1 cellular context compared by ENCODE assay signal in the genomic region with DNA sequence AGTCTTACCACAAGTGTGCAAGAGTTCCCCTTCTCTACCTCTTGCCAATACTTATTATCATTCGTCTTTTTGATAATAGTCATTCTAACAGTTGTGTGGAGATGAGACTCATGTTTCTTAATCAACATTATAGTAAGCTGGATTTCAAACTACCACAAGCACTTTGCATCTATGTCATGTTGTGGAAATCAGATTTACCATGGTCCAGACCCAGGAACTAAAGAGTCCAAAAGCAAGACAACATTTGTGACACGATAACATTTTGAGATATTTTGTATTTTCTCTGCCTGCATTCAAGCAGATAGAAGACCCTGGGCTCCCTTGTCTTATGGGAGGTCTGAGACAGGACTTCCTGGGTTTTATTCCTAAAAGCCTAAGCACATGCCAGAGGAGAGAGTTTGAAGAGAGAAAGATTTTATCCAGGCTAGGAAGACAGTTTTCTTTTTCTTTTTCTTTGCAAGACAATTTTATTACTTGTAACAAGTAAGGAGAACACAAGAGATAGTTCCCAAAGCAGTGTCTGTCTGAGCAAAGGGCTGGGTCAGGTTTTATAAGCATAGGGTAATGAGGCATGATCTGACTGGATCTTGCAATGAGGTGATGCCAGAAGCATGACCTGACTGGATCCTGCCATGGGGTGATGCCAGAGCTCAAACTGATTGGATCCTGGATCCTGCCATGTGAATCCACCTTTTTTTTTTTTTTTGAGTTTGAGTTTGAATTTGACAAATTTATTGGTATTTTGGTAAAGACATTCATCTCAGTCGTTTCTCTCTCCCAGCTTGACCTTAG.
TF ChIP-seq lines count a peak whose summit lies in the region.

No MANE protein-coding gene starts in this region.

TF ChIP-seq in K562, 482 proteins besides CTCF, POLR2A, EP300 and RAD21 (continued from another document and continues in another):
- TF ChIP-seq PBX2 (CRISPR knock-in tag; IDR thresholded peaks at IDR 0.05; ENCODE audit: low read depth) (no peak), PBX2 (tag; conservative IDR thresholded peaks at IDR 0.05; ENCODE audit: low read depth) (no peak), CREBBP (IDR thresholded peaks at IDR 0.05; ENCODE audit: low read depth, low read length) (no peak), ZNF695 (CRISPR knock-in tag; IDR thresholded peaks at IDR 0.05) (peak; percentile 5; the same call in 1 of the 2 replicates), DPF2 (IDR thresholded peaks at IDR 0.05) (no peak), STAG1 (CRISPR knock-in tag; IDR thresholded peaks at IDR 0.05; ENCODE audit: borderline replicate concordance) (no peak), PHB2 (IDR thresholded peaks at IDR 0.05; ENCODE audit: low read depth) (no peak), TBP (optimal IDR thresholded peaks at IDR 0.05; ENCODE audit: low read depth, low read length) (no peak), HNRNPH1 (optimal IDR thresholded peaks at IDR 0.05; ENCODE audit: low read depth, low read length) (no peak), STAT5B (CRISPR knock-in tag; IDR thresholded peaks at IDR 0.05) (no peak), GABPA (tag; conservative IDR thresholded peaks at IDR 0.05; ENCODE audit: low read depth) (no peak), MITF (IDR thresholded peaks at IDR 0.05) (no peak), DNMT1 (IDR thresholded peaks at IDR 0.05) (no peak), ERF (CRISPR knock-in tag; IDR thresholded peaks at IDR 0.05) (peak; percentile 77; the same call in 1 of the 2 replicates), FIP1L1 (IDR thresholded peaks at IDR 0.05; ENCODE audit: low read depth, low read length, poor library complexity, severe bottlenecking) (no peak), ZNF174 (CRISPR knock-in tag; IDR thresholded peaks at IDR 0.05) (no peak), TFAM (CRISPR knock-in tag; conservative IDR thresholded peaks at IDR 0.05) (no peak), TRIM28 (IDR thresholded peaks at IDR 0.05) (no peak), TFE3 (CRISPR knock-in tag; IDR thresholded peaks at IDR 0.05) (no peak), POLR2H (tag; IDR thresholded peaks at IDR 0.05; ENCODE audit: low read depth) (peak; percentile 98), ATF7 (IDR thresholded peaks at IDR 0.05) (no peak), TOE1 (IDR thresholded peaks at IDR 0.05; ENCODE audit: borderline replicate concordance) (no peak), TOE1 (CRISPR knock-in tag; IDR thresholded peaks at IDR 0.05; ENCODE audit: borderline replicate concordance, low read depth) (no peak), PTBP1 (IDR thresholded peaks at IDR 0.05; ENCODE audit: low read depth, low read length) (no peak), ELF4 (CRISPR knock-in tag; IDR thresholded peaks at IDR 0.05) (peak; percentile 90), POLR2AphosphoS5 (IDR thresholded peaks at IDR 0.05; ENCODE audit: control insufficient read depth, insufficient read depth, low read depth, low read length) (peak; percentile 59; the same call in 1 of the 2 replicates), ZNF197 (CRISPR knock-in tag; IDR thresholded peaks at IDR 0.05; ENCODE audit: low read depth) (0 out of 2 replicates have a peak, but pooled peaks have one; percentile 33), FOXK2 (conservative IDR thresholded peaks at IDR 0.05 in 1 of 2, IDR thresholded peaks at IDR 0.05 in 1 of 2; ENCODE audit: low read depth in 2 of 2) (no peak), ZNF445 (CRISPR knock-in tag; IDR thresholded peaks at IDR 0.05; ENCODE audit: low read depth) (peak; percentile 93), PTRF (tag; IDR thresholded peaks at IDR 0.05) (no peak), RCOR1 (IDR thresholded peaks at IDR 0.05; ENCODE audit: borderline replicate concordance in 1 of 2, low read depth in 2 of 2, low read length in 2 of 2) (no peak), ATF4 (CRISPR knock-in tag; IDR thresholded peaks at IDR 0.05) (no peak), NR2C2 (CRISPR knock-in tag; IDR thresholded peaks at IDR 0.05) (no peak), NR2C2 (tag; IDR thresholded peaks at IDR 0.05) (no peak), CHD4 (IDR thresholded peaks at IDR 0.05; ENCODE audit: insufficient read depth, insufficient replicate concordance, low read depth, low read length, poor library complexity, severe bottlenecking) (no peak), ZNF224 (CRISPR knock-in tag; IDR thresholded peaks at IDR 0.05) (no peak), SNRNP70 (optimal IDR thresholded peaks at IDR 0.05; ENCODE audit: low read depth, low read length) (no peak), EHMT2 (IDR thresholded peaks at IDR 0.05) (no peak)
- TF ChIP-seq, protein P1, sequence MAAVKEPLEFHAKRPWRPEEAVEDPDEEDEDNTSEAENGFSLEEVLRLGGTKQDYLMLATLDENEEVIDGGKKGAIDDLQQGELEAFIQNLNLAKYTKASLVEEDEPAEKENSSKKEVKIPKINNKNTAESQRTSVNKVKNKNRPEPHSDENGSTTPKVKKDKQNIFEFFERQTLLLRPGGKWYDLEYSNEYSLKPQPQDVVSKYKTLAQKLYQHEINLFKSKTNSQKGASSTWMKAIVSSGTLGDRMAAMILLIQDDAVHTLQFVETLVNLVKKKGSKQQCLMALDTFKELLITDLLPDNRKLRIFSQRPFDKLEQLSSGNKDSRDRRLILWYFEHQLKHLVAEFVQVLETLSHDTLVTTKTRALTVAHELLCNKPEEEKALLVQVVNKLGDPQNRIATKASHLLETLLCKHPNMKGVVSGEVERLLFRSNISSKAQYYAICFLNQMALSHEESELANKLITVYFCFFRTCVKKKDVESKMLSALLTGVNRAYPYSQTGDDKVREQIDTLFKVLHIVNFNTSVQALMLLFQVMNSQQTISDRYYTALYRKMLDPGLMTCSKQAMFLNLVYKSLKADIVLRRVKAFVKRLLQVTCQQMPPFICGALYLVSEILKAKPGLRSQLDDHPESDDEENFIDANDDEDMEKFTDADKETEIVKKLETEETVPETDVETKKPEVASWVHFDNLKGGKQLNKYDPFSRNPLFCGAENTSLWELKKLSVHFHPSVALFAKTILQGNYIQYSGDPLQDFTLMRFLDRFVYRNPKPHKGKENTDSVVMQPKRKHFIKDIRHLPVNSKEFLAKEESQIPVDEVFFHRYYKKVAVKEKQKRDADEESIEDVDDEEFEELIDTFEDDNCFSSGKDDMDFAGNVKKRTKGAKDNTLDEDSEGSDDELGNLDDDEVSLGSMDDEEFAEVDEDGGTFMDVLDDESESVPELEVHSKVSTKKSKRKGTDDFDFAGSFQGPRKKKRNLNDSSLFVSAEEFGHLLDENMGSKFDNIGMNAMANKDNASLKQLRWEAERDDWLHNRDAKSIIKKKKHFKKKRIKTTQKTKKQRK (IDR thresholded peaks at IDR 0.05; ENCODE audit: borderline replicate concordance, low read depth, low read length): no peak
- TF ChIP-seq, protein P2, sequence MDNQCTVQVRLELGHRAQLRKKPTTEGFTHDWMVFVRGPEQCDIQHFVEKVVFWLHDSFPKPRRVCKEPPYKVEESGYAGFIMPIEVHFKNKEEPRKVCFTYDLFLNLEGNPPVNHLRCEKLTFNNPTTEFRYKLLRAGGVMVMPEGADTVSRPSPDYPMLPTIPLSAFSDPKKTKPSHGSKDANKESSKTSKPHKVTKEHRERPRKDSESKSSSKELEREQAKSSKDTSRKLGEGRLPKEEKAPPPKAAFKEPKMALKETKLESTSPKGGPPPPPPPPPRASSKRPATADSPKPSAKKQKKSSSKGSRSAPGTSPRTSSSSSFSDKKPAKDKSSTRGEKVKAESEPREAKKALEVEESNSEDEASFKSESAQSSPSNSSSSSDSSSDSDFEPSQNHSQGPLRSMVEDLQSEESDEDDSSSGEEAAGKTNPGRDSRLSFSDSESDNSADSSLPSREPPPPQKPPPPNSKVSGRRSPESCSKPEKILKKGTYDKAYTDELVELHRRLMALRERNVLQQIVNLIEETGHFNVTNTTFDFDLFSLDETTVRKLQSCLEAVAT (IDR thresholded peaks at IDR 0.05): peak; percentile 90 to 91
- TF ChIP-seq, protein P3, sequence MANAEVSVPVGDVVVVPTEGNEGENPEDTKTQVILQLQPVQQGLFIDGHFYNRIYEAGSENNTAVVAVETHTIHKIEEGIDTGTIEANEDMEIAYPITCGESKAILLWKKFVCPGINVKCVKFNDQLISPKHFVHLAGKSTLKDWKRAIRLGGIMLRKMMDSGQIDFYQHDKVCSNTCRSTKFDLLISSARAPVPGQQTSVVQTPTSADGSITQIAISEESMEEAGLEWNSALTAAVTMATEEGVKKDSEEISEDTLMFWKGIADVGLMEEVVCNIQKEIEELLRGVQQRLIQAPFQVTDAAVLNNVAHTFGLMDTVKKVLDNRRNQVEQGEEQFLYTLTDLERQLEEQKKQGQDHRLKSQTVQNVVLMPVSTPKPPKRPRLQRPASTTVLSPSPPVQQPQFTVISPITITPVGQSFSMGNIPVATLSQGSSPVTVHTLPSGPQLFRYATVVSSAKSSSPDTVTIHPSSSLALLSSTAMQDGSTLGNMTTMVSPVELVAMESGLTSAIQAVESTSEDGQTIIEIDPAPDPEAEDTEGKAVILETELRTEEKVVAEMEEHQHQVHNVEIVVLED (CRISPR knock-in tag; IDR thresholded peaks at IDR 0.05): no peak
- TF ChIP-seq, protein P4, sequence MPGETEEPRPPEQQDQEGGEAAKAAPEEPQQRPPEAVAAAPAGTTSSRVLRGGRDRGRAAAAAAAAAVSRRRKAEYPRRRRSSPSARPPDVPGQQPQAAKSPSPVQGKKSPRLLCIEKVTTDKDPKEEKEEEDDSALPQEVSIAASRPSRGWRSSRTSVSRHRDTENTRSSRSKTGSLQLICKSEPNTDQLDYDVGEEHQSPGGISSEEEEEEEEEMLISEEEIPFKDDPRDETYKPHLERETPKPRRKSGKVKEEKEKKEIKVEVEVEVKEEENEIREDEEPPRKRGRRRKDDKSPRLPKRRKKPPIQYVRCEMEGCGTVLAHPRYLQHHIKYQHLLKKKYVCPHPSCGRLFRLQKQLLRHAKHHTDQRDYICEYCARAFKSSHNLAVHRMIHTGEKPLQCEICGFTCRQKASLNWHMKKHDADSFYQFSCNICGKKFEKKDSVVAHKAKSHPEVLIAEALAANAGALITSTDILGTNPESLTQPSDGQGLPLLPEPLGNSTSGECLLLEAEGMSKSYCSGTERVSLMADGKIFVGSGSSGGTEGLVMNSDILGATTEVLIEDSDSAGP (CRISPR knock-in tag; IDR thresholded peaks at IDR 0.05): no peak
- TF ChIP-seq, protein P5, sequence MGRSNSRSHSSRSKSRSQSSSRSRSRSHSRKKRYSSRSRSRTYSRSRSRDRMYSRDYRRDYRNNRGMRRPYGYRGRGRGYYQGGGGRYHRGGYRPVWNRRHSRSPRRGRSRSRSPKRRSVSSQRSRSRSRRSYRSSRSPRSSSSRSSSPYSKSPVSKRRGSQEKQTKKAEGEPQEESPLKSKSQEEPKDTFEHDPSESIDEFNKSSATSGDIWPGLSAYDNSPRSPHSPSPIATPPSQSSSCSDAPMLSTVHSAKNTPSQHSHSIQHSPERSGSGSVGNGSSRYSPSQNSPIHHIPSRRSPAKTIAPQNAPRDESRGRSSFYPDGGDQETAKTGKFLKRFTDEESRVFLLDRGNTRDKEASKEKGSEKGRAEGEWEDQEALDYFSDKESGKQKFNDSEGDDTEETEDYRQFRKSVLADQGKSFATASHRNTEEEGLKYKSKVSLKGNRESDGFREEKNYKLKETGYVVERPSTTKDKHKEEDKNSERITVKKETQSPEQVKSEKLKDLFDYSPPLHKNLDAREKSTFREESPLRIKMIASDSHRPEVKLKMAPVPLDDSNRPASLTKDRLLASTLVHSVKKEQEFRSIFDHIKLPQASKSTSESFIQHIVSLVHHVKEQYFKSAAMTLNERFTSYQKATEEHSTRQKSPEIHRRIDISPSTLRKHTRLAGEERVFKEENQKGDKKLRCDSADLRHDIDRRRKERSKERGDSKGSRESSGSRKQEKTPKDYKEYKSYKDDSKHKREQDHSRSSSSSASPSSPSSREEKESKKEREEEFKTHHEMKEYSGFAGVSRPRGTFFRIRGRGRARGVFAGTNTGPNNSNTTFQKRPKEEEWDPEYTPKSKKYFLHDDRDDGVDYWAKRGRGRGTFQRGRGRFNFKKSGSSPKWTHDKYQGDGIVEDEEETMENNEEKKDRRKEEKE (IDR thresholded peaks at IDR 0.05; ENCODE audit: borderline replicate concordance in 1 of 2, control insufficient read depth in 1 of 2, low read depth in 2 of 2, low read length in 1 of 2): no peak
